23 cellular contexts compared by ENCODE assay signal in the genomic region with DNA sequence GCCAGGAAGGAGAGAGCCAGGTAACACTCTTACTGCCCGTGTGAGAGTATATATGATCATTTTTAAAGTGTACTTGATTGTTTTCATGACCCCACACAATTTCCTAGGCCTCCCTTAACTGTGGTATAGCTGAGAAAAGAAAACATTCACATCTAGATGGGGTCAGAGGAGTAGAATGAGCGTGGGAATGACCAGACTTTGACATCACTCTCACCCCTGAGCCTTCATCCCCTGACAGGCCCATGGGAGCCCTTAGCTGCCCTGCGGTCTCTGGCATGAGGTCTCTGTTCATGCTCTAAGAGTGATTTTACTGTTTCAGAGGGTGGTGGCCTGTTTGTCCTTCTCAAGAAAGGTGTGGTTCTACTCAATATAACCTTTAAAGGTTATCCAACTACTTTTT.
"Had no signal": no experiment of that assay in that cellular context is flagged by ENCODE, and none has a peak within 500 bp of the region (broad histone marks: within the 10 kb centered on the region; RNA-seq: fewer than 3 reads in every experiment).

No MANE protein-coding gene starts in this region.

- DNase-seq: activated CD4-positive, alpha-beta T cell treated with anti-CD3 and anti-CD28 coated beads for 4 hours; activated CD4-positive, alpha-beta T cell treated with anti-CD3 and anti-CD28 coated beads, Interleukin-2, amount 50 U/mL, for 4 hours; activated CD4-positive, CD25-positive, alpha-beta regulatory T cell; activated naive CD4-positive, alpha-beta T cell; activated T-cell treated with anti-CD3 and anti-CD28 coated beads for 4 hours; activated T-cell treated with anti-CD3 and anti-CD28 coated beads, Interleukin-2, amount 50 U/mL, for 72 hours; anterior cingulate cortex; caudate nucleus; esophagus squamous epithelium; foreskin melanocyte; heart right ventricle; left ventricle myocardium inferior; occipital lobe; stimulated activated CD4-positive, alpha-beta T cell treated with anti-CD3 and anti-CD28 coated beads, Interleukin-4, amount 100 ng/mL, for 4 hours; stimulated activated CD8-positive, alpha-beta memory T cell treated with anti-CD3 and anti-CD28 coated beads, Interleukin-4, amount 100 ng/mL, for 48 hours; stimulated activated naive CD8-positive, alpha-beta T cell treated with anti-CD3 and anti-CD28 coated beads, Interleukin-15, amount 100 ng/mL, for 72 hours; thyroid gland; upper lobe of left lung had no signal

- H3K4me3 ChIP-seq: esophagus squamous epithelium, heart right ventricle, left ventricle myocardium inferior, right atrium auricular region, thyroid gland, upper lobe of left lung, vagina had no signal

- H3K36me3 ChIP-seq: esophagus squamous epithelium, heart right ventricle, left ventricle myocardium inferior, right atrium auricular region, thyroid gland, upper lobe of left lung, vagina had no signal

- FAIRE-seq: islet of Langerhans had no signal

- H3K27me3 ChIP-seq: esophagus squamous epithelium, right atrium auricular region, thyroid gland, upper lobe of left lung, vagina had no signal

- H3K4me1 ChIP-seq: esophagus squamous epithelium, left ventricle myocardium inferior, right atrium auricular region, thyroid gland, upper lobe of left lung, vagina had no signal

- H3K27ac ChIP-seq: epithelial cell of prostate, esophagus squamous epithelium, heart right ventricle, left ventricle myocardium inferior, right atrium auricular region, thyroid gland, upper lobe of left lung, vagina had no signal

- ATAC-seq: activated T-cell treated with anti-CD3 and anti-CD28 coated beads, Interleukin-2, amount 50 U/mL, for 72 hours; heart right ventricle; stimulated activated memory B cell treated with anti-CD40 and anti-IgM and Interleukin-4, amounts not matched to agents 10 μg/mL and 1 μg/mL and 100 μg/mL, for 72 hours; stimulated activated naive CD8-positive, alpha-beta T cell treated with anti-CD3 and anti-CD28 coated beads, Interleukin-15, amount 100 ng/mL, for 72 hours had no signal

- H3K9me3 ChIP-seq: esophagus squamous epithelium, heart right ventricle, left ventricle myocardium inferior, right atrium auricular region, thyroid gland, upper lobe of left lung, vagina had no signal
